ENCODE assay signal across 9 cellular contexts in genomic region chr7:140390466-140391190, GRCh38. TPM values are rescaled to one million over a fixed set of nuclear protein-coding genes. Genes with fewer than 3 reads are reported as not detected.
DNase-seq lines count a peak whose midpoint lies in the region; ATAC-seq and TF ChIP-seq lines count a peak whose summit lies in the region.
"Had no signal": no experiment of that assay in that cellular context is flagged by ENCODE, and none has a peak within 500 bp of the region (broad histone marks: within the 10 kb centered on the region; RNA-seq: fewer than 3 reads in every experiment).

No MANE protein-coding gene starts in this region.

- no peaks in the 10 kb centered on the region for H3K27me3 Mint-ChIP-seq in activated CD8-positive, alpha-beta memory T cell treated with anti-CD3 and anti-CD28 coated beads, Interleukin-2, amount 10 ng/mL, durations not matched to agents 7 days and 5 days
- H3K27me3 Mint-ChIP-seq in T-helper 2 cell treated with Interferon-gamma antibody and Interleukin-4, amounts not matched to agents 5 μg/mL and 100 μg/mL, for 36 hours (ENCODE audit: low read depth), result no peaks in the 10 kb centered on the region
- H3K27me3 Mint-ChIP-seq in glutamatergic neuron (ENCODE audit: unreplicated experiment), result peaks cover 2% of the 10 kb centered on the region
- H3K27me3 Mint-ChIP-seq: stimulated activated naive CD8-positive, alpha-beta T cell treated with anti-CD3 and anti-CD28 coated beads, Interleukin-15, Interleukin-2, amounts not matched to agents 100 ng/mL and 50 ng/mL, for 24 hours had no signal

- no peak for TF ChIP-seq CTCF in glutamatergic neuron (IDR thresholded peaks at IDR 0.05; ENCODE audit: partially characterized antibody, unreplicated experiment)

- H3K4me3 Mint-ChIP-seq in activated CD8-positive, alpha-beta memory T cell treated with anti-CD3 and anti-CD28 coated beads, Interleukin-2, amount 10 ng/mL, durations not matched to agents 7 days and 5 days, result no peak overlapping the region
- no peak overlapping the region for H3K4me3 Mint-ChIP-seq in T-helper 2 cell treated with Interferon-gamma antibody and Interleukin-4, amounts not matched to agents 5 μg/mL and 100 μg/mL, for 36 hours
- H3K4me3 Mint-ChIP-seq in glutamatergic neuron (ENCODE audit: unreplicated experiment), result no peak overlapping the region
- H3K4me3 Mint-ChIP-seq: stimulated activated naive CD8-positive, alpha-beta T cell treated with anti-CD3 and anti-CD28 coated beads, Interleukin-15, Interleukin-2, amounts not matched to agents 100 ng/mL and 50 ng/mL, for 24 hours had no signal

- intact Hi-C loops in sciatic nerve (cut with DNase I), result no loop called here

- CTCF ChIA-PET in activated CD8-positive, alpha-beta memory T cell treated with anti-CD3 and anti-CD28 coated beads, Interleukin-2, amount 10 ng/mL, durations not matched to agents 7 days and 5 days (lab: Charles Lee), result interaction anchor here (0.6 to 1.7 kb wide), 4 partner anchors 9 to 355 kb away, joined by 3 to 4 read pairs (median 4); no protein-coding TSS in a partner anchor

- H3K36me3 Mint-ChIP-seq in activated CD8-positive, alpha-beta memory T cell treated with anti-CD3 and anti-CD28 coated beads, Interleukin-2, amount 10 ng/mL, durations not matched to agents 7 days and 5 days, result peaks cover 7% of the 10 kb centered on the region
- peaks cover 8% of the 10 kb centered on the region for H3K36me3 Mint-ChIP-seq in T-helper 2 cell treated with Interferon-gamma antibody and Interleukin-4, amounts not matched to agents 5 μg/mL and 100 μg/mL, for 36 hours (ENCODE audit: low read depth)
- no peaks in the 10 kb centered on the region for H3K36me3 Mint-ChIP-seq in glutamatergic neuron (ENCODE audit: unreplicated experiment)

- ATAC-seq in activated CD8-positive, alpha-beta memory T cell treated with anti-CD3 and anti-CD28 coated beads, Interleukin-2, amount 10 ng/mL, durations not matched to agents 7 days and 5 days, result peak; percentile 24
- ATAC-seq in HG02885 (IDR thresholded peaks at IDR 0.05; ENCODE audit: poor library complexity, unreplicated experiment), result peak; percentile 78
- peak; percentile 41 for ATAC-seq in sciatic nerve

- H3K9me3 Mint-ChIP-seq in activated CD8-positive, alpha-beta memory T cell treated with anti-CD3 and anti-CD28 coated beads, Interleukin-2, amount 10 ng/mL, durations not matched to agents 7 days and 5 days (ENCODE audit: low read depth), result no peaks in the 10 kb centered on the region
- no peaks in the 10 kb centered on the region for H3K9me3 Mint-ChIP-seq in T-helper 2 cell treated with Interferon-gamma antibody and Interleukin-4, amounts not matched to agents 5 μg/mL and 100 μg/mL, for 36 hours
- no peaks in the 10 kb centered on the region for H3K9me3 Mint-ChIP-seq in glutamatergic neuron (ENCODE audit: unreplicated experiment)
- H3K9me3 Mint-ChIP-seq: stimulated activated naive CD8-positive, alpha-beta T cell treated with anti-CD3 and anti-CD28 coated beads, Interleukin-15, Interleukin-2, amounts not matched to agents 100 ng/mL and 50 ng/mL, for 24 hours had no signal

- peaks cover 7% of the 10 kb centered on the region for H3K4me1 Mint-ChIP-seq in activated CD8-positive, alpha-beta memory T cell treated with anti-CD3 and anti-CD28 coated beads, Interleukin-2, amount 10 ng/mL, durations not matched to agents 7 days and 5 days
- peaks cover 3% of the 10 kb centered on the region for H3K4me1 Mint-ChIP-seq in T-helper 2 cell treated with Interferon-gamma antibody and Interleukin-4, amounts not matched to agents 5 μg/mL and 100 μg/mL, for 36 hours (ENCODE audit: low read depth)
- H3K4me1 Mint-ChIP-seq in glutamatergic neuron (ENCODE audit: low read depth, unreplicated experiment), result no peaks in the 10 kb centered on the region

- no peak for DNase-seq in activated CD8-positive, alpha-beta memory T cell treated with anti-CD3 and anti-CD28 coated beads, Interleukin-2, amount 10 ng/mL, durations not matched to agents 7 days and 5 days
- DNase-seq in activated CD8-positive, alpha-beta memory T cell treated with anti-CD3 and anti-CD28 coated beads, Interleukin-2, amount 50 U/mL, for 4 hours, result no peak
- DNase-seq in T-helper 2 cell treated with Interferon-gamma antibody and Interleukin-4, amounts not matched to agents 5 μg/mL and 100 μg/mL, for 36 hours (ENCODE audit: low spot score), result peak; percentile 44
- DNase-seq in sciatic nerve (ENCODE audit: low spot score) (no peak), glutamatergic neuron (no peak), SHP77 treated with DMSO at 0.1 percent for 48 hours (lab: John Stamatoyannopoulos, UW) (no peak), NCI-H1694 (lab: John Stamatoyannopoulos, UW) (no peak)

- H3K27ac Mint-ChIP-seq in activated CD8-positive, alpha-beta memory T cell treated with anti-CD3 and anti-CD28 coated beads, Interleukin-2, amount 10 ng/mL, durations not matched to agents 7 days and 5 days, result no peak overlapping the region
- no peak overlapping the region for H3K27ac Mint-ChIP-seq in T-helper 2 cell treated with Interferon-gamma antibody and Interleukin-4, amounts not matched to agents 5 μg/mL and 100 μg/mL, for 36 hours
- no peak overlapping the region for H3K27ac Mint-ChIP-seq in glutamatergic neuron (ENCODE audit: unreplicated experiment)

RNA-seq across cellular contexts. Expression of gene SLC37A3, which starts 7.7 kb away (rescaled TPM):
- total RNA-seq in activated CD8-positive, alpha-beta memory T cell treated with anti-CD3 and anti-CD28 coated beads, Interleukin-2, amount 10 ng/mL, durations not matched to agents 7 days and 5 days, result 10 to 100 TPM; 27.0 to 35.3 TPM
- 56.7 TPM for total RNA-seq in sciatic nerve
- 84.5 TPM for total RNA-seq in glutamatergic neuron (ENCODE audit: unreplicated experiment)

RNA-seq across cellular contexts. Expression of gene RAB19, which starts 13.2 kb away (rescaled TPM):
- total RNA-seq in activated CD8-positive, alpha-beta memory T cell treated with anti-CD3 and anti-CD28 coated beads, Interleukin-2, amount 10 ng/mL, durations not matched to agents 7 days and 5 days, result 1 to 10 TPM; 5.0 to 7.3 TPM
- not detected for total RNA-seq in sciatic nerve
- total RNA-seq in glutamatergic neuron (ENCODE audit: unreplicated experiment), result not detected

Comparison
In these comparisons a context has a peak if more than half of its experiments do, and no peak if none do; other contexts are left out.
1. ATAC-seq: peak in every context shown above with its lines; median percentile 78 in HG02885; 41 in sciatic nerve; 24 in activated CD8-positive, alpha-beta memory T cell treated with anti-CD3 and anti-CD28 coated beads, Interleukin-2, amount 10 ng/mL, durations not matched to agents 7 days and 5 days.